8 cellular contexts compared by ENCODE assay signal in genomic region chr2:96116879-96117533, GRCh38. TPM values are rescaled to one million over a fixed set of nuclear protein-coding genes. Genes with fewer than 3 reads are reported as not detected.
DNase-seq lines count a peak whose midpoint lies in the region; ATAC-seq and TF ChIP-seq lines count a peak whose summit lies in the region.

No MANE protein-coding gene starts in this region.

- peaks cover 61% of the 10 kb centered on the region for H3K27me3 Mint-ChIP-seq in T-helper 1 cell treated with Interleukin-12 subunit alpha and Interleukin-12 subunit beta and Interleukin-4 antibody, amounts not matched to agents 30 μg/mL and 1 μg/mL, for 36 hours (ENCODE audit: low read depth)

- H3K9me3 ChIP-seq in iPS-20b (ENCODE audit: insufficient read depth, low read depth, low read length) (no peaks in the 10 kb centered on the region), smooth muscle cell (replicated peaks; ENCODE audit: low read depth) (no peaks in the 10 kb centered on the region)

- peak; percentile 62 for ATAC-seq in GM19328 (IDR thresholded peaks at IDR 0.05; ENCODE audit: unreplicated experiment)
- peak; percentile 64 for ATAC-seq in HG03521 (IDR thresholded peaks at IDR 0.05; ENCODE audit: unreplicated experiment)
- ATAC-seq in GM18873 (IDR thresholded peaks at IDR 0.05; ENCODE audit: low FRiP score, unreplicated experiment), result no peak

- H3K36me3 Mint-ChIP-seq in T-helper 1 cell treated with Interleukin-12 subunit alpha and Interleukin-12 subunit beta and Interleukin-4 antibody, amounts not matched to agents 30 μg/mL and 1 μg/mL, for 36 hours (ENCODE audit: low read depth), result no peaks in the 10 kb centered on the region

- H3K9me3 Mint-ChIP-seq in T-helper 1 cell treated with Interleukin-12 subunit alpha and Interleukin-12 subunit beta and Interleukin-4 antibody, amounts not matched to agents 30 μg/mL and 1 μg/mL, for 36 hours, result no peaks in the 10 kb centered on the region

- H4K20me1 ChIP-seq in smooth muscle cell (ENCODE audit: low read depth), result no peaks in the 10 kb centered on the region

- H3K4me2 ChIP-seq in smooth muscle cell, result peak overlapping the region; percentile 97

- H3K4me3 ChIP-seq in iPS-20b (ENCODE audit: low read length) (peak overlapping the region; percentile 66), smooth muscle cell (peak overlapping the region; percentile 65)

- H3K9ac ChIP-seq in iPS-20b (ENCODE audit: low read depth, low read length), result 0 out of 2 replicates have a peak overlapping the region, but pooled peaks have one; percentile 34
- H3K9ac ChIP-seq in smooth muscle cell (ENCODE audit: low read depth), result no peak overlapping the region

- H2AFZ ChIP-seq in smooth muscle cell (ENCODE audit: low read depth), result peak overlapping the region; percentile 84

- DNase-seq in COLO668 (lab: John Stamatoyannopoulos, UW; ENCODE audit: unreplicated experiment) (peak; percentile 69), astrocyte of the hippocampus (ENCODE audit: low read depth, low spot score) (peak; percentile 79), smooth muscle cell (lab: John Stamatoyannopoulos, UW; ENCODE audit: unreplicated experiment) (no peak)

- H3K27me3 ChIP-seq in iPS-20b (ENCODE audit: insufficient read depth, low read length) (peaks cover 69% of the 10 kb centered on the region), smooth muscle cell (ENCODE audit: low read depth) (peaks cover 64% of the 10 kb centered on the region)

- H3K4me1 ChIP-seq in iPS-20b (ENCODE audit: insufficient read depth, low read length), result no peaks in the 10 kb centered on the region
- peaks cover 6% of the 10 kb centered on the region for H3K4me1 ChIP-seq in smooth muscle cell (ENCODE audit: low read depth)

- H3K4me3 Mint-ChIP-seq in T-helper 1 cell treated with Interleukin-12 subunit alpha and Interleukin-12 subunit beta and Interleukin-4 antibody, amounts not matched to agents 30 μg/mL and 1 μg/mL, for 36 hours, result peak overlapping the region; percentile 21

- WGBS in smooth muscle cell (ENCODE audit: low lambda C conversion rate), result 4% methylated on average over 31 of the region's 62 CpGs

- no peak overlapping the region for H3K27ac ChIP-seq in iPS-20b (ENCODE audit: low read length)
- H3K27ac ChIP-seq in smooth muscle cell (ENCODE audit: low read depth), result no peak overlapping the region

- TF ChIP-seq CTCF in smooth muscle cell (IDR thresholded peaks at IDR 0.05; ENCODE audit: borderline replicate concordance, insufficient read depth, poor library complexity, severe bottlenecking), result peak; percentile 88

- no peaks in the 10 kb centered on the region for H3K79me2 ChIP-seq in smooth muscle cell (ENCODE audit: low read depth)

- H3K4me1 Mint-ChIP-seq in T-helper 1 cell treated with Interleukin-12 subunit alpha and Interleukin-12 subunit beta and Interleukin-4 antibody, amounts not matched to agents 30 μg/mL and 1 μg/mL, for 36 hours (ENCODE audit: low read depth), result peaks cover 17% of the 10 kb centered on the region

- H3K36me3 ChIP-seq in iPS-20b (ENCODE audit: insufficient read depth, low read depth, low read length) (no peaks in the 10 kb centered on the region), smooth muscle cell (ENCODE audit: low read depth) (no peaks in the 10 kb centered on the region)

- no peaks in the 10 kb centered on the region for H3F3A ChIP-seq in smooth muscle cell (ENCODE audit: low read depth)

- no peak overlapping the region for H3K27ac Mint-ChIP-seq in T-helper 1 cell treated with Interleukin-12 subunit alpha and Interleukin-12 subunit beta and Interleukin-4 antibody, amounts not matched to agents 30 μg/mL and 1 μg/mL, for 36 hours

RNA-seq across cellular contexts. Expression of gene ADRA2B, which starts 0.6 kb away (rescaled TPM):
- total RNA-seq in smooth muscle cell, result 0.04 and 1.2 TPM in 2 replicates
- polyA plus RNA-seq in smooth muscle cell, result 0.06 TPM in 1 of 2 replicates, not detected in the other

RNA-seq across cellular contexts. Expression of gene ASTL, which starts 21.3 kb away (rescaled TPM):
- total RNA-seq in smooth muscle cell, result 0.40 TPM in 1 of 2 replicates, not detected in the other
- 0.50 TPM in 1 of 2 replicates, not detected in the other for polyA plus RNA-seq in smooth muscle cell

RNA-seq across cellular contexts. Expression of gene DUSP2, which starts 28.2 kb away (rescaled TPM):
- total RNA-seq in smooth muscle cell, result 48.7 and 55.3 TPM in 2 replicates
- polyA plus RNA-seq in smooth muscle cell, result 89.3 and 111 TPM in 2 replicates
